Comparison of ENCODE assay signal across 8 cellular contexts in the genomic region with DNA sequence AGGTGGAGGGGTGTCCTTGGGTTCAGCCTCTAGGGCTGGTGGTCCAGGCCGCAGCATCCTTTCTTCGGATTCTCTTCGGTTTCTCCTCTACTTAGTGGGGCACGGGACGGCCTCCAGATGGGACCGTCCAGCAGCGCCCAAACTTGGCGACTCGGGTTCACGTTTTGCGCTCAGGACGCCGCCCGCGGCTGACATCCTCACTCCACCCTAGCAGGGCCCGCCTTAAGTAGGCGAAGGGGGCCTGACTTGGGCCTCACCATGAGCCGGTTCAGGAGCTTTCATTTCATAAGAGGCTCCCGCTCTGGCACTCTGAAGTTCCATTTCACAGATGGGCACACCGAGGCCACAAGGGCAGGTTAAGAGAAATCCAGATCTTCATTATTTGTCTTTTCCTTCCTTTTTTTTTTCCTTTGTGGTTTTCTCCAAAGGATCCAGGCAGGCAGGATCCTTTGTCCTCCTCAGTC.
DNase-seq lines count a peak whose midpoint lies in the region; ATAC-seq, FAIRE-seq and TF ChIP-seq lines count a peak whose summit lies in the region.

No MANE protein-coding gene starts in this region.

- H3K9me1 ChIP-seq in endothelial cell of umbilical vein (replicated peaks; ENCODE audit: control insufficient read depth, extremely low read depth, insufficient read depth, low read length): no peaks in the 10 kb centered on the region

- H3K27ac ChIP-seq in endothelial cell of umbilical vein (ENCODE audit: insufficient read depth, low read depth, low read length): no peak overlapping the region

- no peaks in the 10 kb centered on the region for H3K79me2 ChIP-seq in endothelial cell of umbilical vein (ENCODE audit: control insufficient read depth, insufficient read depth, low read length)

- DNase-seq in activated CD4-positive, alpha-beta T cell treated with anti-CD3 and anti-CD28 coated beads, Interleukin-2, amount 10 ng/mL, durations not matched to agents 24 days and 14 days: peak; percentile 63
- DNase-seq in activated CD4-positive, alpha-beta T cell treated with anti-CD3 and anti-CD28 coated beads, Interleukin-2, amount 50 U/mL, for 4 hours: no peak
- DNase-seq in NCI-H510A treated with DMSO at 0.1 percent for 48 hours (lab: John Stamatoyannopoulos, UW) (peak; percentile 56), endothelial cell of umbilical vein (ENCODE audit: low read depth, low spot score) (no peak), progenitor cell of endocrine pancreas (ENCODE audit: low spot score, unreplicated experiment) (no peak), retina (no peak)

- H3K4me1 ChIP-seq in endothelial cell of umbilical vein (ENCODE audit: control insufficient read depth, extremely low read depth, insufficient read depth, low read length): peaks cover 18% of the 10 kb centered on the region

- H3K27ac Mint-ChIP-seq in activated CD4-positive, alpha-beta T cell treated with anti-CD3 and anti-CD28 coated beads, Interleukin-2, amount 10 ng/mL, durations not matched to agents 24 days and 14 days: peak overlapping the region; percentile 67
- H3K27ac Mint-ChIP-seq in progenitor cell of endocrine pancreas: peak overlapping the region; percentile 94

- TF ChIP-seq CTCF in endothelial cell of umbilical vein (IDR thresholded peaks at IDR 0.05; ENCODE audit: extremely low read depth in 1 of 2, insufficient read depth in 1 of 2, low read depth in 1 of 2, low read length in 2 of 2) (no peak), progenitor cell of endocrine pancreas (IDR thresholded peaks at IDR 0.05; ENCODE audit: unreplicated experiment) (no peak)

- intact Hi-C loops in activated CD4-positive, alpha-beta T cell treated with anti-CD3 and anti-CD28 coated beads, Interleukin-2, amount 10 ng/mL, durations not matched to agents 24 days and 14 days (cut with micrococcal nuclease): loop anchor here (2.0 kb wide), 1 partner anchor 37 kb away; a partner anchor contains a TSS
- intact Hi-C loops in endothelial cell of umbilical vein (cut with micrococcal nuclease): no loop called here

- FAIRE-seq in endothelial cell of umbilical vein (lab: Jason Lieb, UNC): no peak

- H3K4me3 ChIP-seq in endothelial cell of umbilical vein (replicated peaks in 1 of 3; ENCODE audit: insufficient read depth in 1 of 3, low read depth in 1 of 3, low read length in 3 of 3): no peak overlapping the region

- dilution Hi-C loops in endothelial cell of umbilical vein (cut with MboI; ENCODE audit: extremely low pct_ligation_motif_present, low sequenced_read_pairs): no loop called here

- H3K27me3 ChIP-seq in endothelial cell of umbilical vein (ENCODE audit: control insufficient read depth in 2 of 2, insufficient read depth in 2 of 2, low read length in 2 of 2): peaks cover 0 to 2% of the 10 kb centered on the region in 2 experiments

- H3K9ac ChIP-seq in endothelial cell of umbilical vein (replicated peaks; ENCODE audit: extremely low read depth, insufficient read depth, low read length): no peak overlapping the region

- H3K36me3 ChIP-seq in endothelial cell of umbilical vein (ENCODE audit: control insufficient read depth in 2 of 2, extremely low read depth in 1 of 2, insufficient read depth in 2 of 2, low read length in 2 of 2): no peaks in the 10 kb centered on the region

- no peaks in the 10 kb centered on the region for H3K36me3 Mint-ChIP-seq in activated CD4-positive, alpha-beta T cell treated with anti-CD3 and anti-CD28 coated beads, Interleukin-2, amount 10 ng/mL, durations not matched to agents 24 days and 14 days (ENCODE audit: low read depth)
- H3K36me3 Mint-ChIP-seq in progenitor cell of endocrine pancreas (ENCODE audit: insufficient read depth): no peaks in the 10 kb centered on the region

- no peaks in the 10 kb centered on the region for H3K9me3 ChIP-seq in endothelial cell of umbilical vein (replicated peaks; ENCODE audit: control insufficient read depth, insufficient read depth, low read length)

- no peaks in the 10 kb centered on the region for H3K9me3 Mint-ChIP-seq in activated CD4-positive, alpha-beta T cell treated with anti-CD3 and anti-CD28 coated beads, Interleukin-2, amount 10 ng/mL, durations not matched to agents 24 days and 14 days
- H3K9me3 Mint-ChIP-seq in progenitor cell of endocrine pancreas (ENCODE audit: low read depth): no peaks in the 10 kb centered on the region

- no peak overlapping the region for H3K4me2 ChIP-seq in endothelial cell of umbilical vein (ENCODE audit: insufficient read depth, low read length)

- no peak for TF ChIP-seq POLR2A in endothelial cell of umbilical vein (IDR thresholded peaks at IDR 0.05; ENCODE audit: low read depth, low read length)

- no peaks in the 10 kb centered on the region for H4K20me1 ChIP-seq in endothelial cell of umbilical vein (replicated peaks; ENCODE audit: control insufficient read depth, extremely low read depth, insufficient read depth, low read length)

- POLR2A ChIA-PET in endothelial cell of umbilical vein (lab: Charles Lee): no interaction called here

- H3K4me1 Mint-ChIP-seq in activated CD4-positive, alpha-beta T cell treated with anti-CD3 and anti-CD28 coated beads, Interleukin-2, amount 10 ng/mL, durations not matched to agents 24 days and 14 days: peaks cover 17% of the 10 kb centered on the region
- H3K4me1 Mint-ChIP-seq in progenitor cell of endocrine pancreas (ENCODE audit: low read depth): peaks cover 32% of the 10 kb centered on the region

- BruUV-seq in endothelial cell of umbilical vein (replicated peaks; lab: Mats Ljungman, UMichigan): no TSS peak

- H3K4me3 Mint-ChIP-seq in activated CD4-positive, alpha-beta T cell treated with anti-CD3 and anti-CD28 coated beads, Interleukin-2, amount 10 ng/mL, durations not matched to agents 24 days and 14 days: peak overlapping the region; percentile 66
- H3K4me3 Mint-ChIP-seq in progenitor cell of endocrine pancreas (ENCODE audit: low read depth): peak overlapping the region; percentile 82

- CTCF ChIA-PET in endothelial cell of umbilical vein (lab: Charles Lee): no interaction called here

- no peak for ATAC-seq in GM19328 (IDR thresholded peaks at IDR 0.05; ENCODE audit: unreplicated experiment)
- no peak for ATAC-seq in GM19324 (IDR thresholded peaks at IDR 0.05; ENCODE audit: low FRiP score, unreplicated experiment)

- no peak overlapping the region for H2AFZ ChIP-seq in endothelial cell of umbilical vein (ENCODE audit: low read depth, low read length)

- peaks cover 47% of the 10 kb centered on the region for H3K27me3 Mint-ChIP-seq in activated CD4-positive, alpha-beta T cell treated with anti-CD3 and anti-CD28 coated beads, Interleukin-2, amount 10 ng/mL, durations not matched to agents 24 days and 14 days
- peaks cover 17% of the 10 kb centered on the region for H3K27me3 Mint-ChIP-seq in progenitor cell of endocrine pancreas

TF ChIP-seq in endothelial cell of umbilical vein, 7 proteins besides CTCF, POLR2A, EP300 and RAD21:
- TF ChIP-seq GATA2 (IDR thresholded peaks at IDR 0.05; ENCODE audit: insufficient read depth, insufficient read length, low read depth, low read length): no peak
- no peak for TF ChIP-seq POLR2AphosphoS5 (IDR thresholded peaks at IDR 0.05; ENCODE audit: insufficient read depth, low read depth, low read length)
- TF ChIP-seq JUN (IDR thresholded peaks at IDR 0.05; ENCODE audit: borderline replicate concordance, insufficient read depth, insufficient read length, low read depth): no peak
- TF ChIP-seq, protein P1, sequence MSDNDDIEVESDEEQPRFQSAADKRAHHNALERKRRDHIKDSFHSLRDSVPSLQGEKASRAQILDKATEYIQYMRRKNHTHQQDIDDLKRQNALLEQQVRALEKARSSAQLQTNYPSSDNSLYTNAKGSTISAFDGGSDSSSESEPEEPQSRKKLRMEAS (IDR thresholded peaks at IDR 0.05; ENCODE audit: insufficient read depth, insufficient read length): no peak
- peak; percentile 76 for TF ChIP-seq EZH2 (IDR thresholded peaks at IDR 0.05; ENCODE audit: borderline replicate concordance, low read depth, low read length, severe bottlenecking)
- no peak for TF ChIP-seq FOS (IDR thresholded peaks at IDR 0.05; ENCODE audit: borderline replicate concordance, insufficient read depth, low read length)
- no peak for TF ChIP-seq MYC (IDR thresholded peaks at IDR 0.05; ENCODE audit: low read depth, low read length)

Comparison
In these comparisons a context has a peak if more than half of its experiments do, and no peak if none do; other contexts are left out.
1. DNase-seq: peak in activated CD4-positive, alpha-beta T cell treated with anti-CD3 and anti-CD28 coated beads, Interleukin-2, amount 10 ng/mL, durations not matched to agents 24 days and 14 days (single experiment) and NCI-H510A treated with DMSO at 0.1 percent for 48 hours (single experiment); none in activated CD4-positive, alpha-beta T cell treated with anti-CD3 and anti-CD28 coated beads, Interleukin-2, amount 50 U/mL, for 4 hours (0 of 2), endothelial cell of umbilical vein (single experiment), progenitor cell of endocrine pancreas (single experiment) and retina (single experiment).